ENCODE assay signal across 19 cellular contexts in the genomic region with DNA sequence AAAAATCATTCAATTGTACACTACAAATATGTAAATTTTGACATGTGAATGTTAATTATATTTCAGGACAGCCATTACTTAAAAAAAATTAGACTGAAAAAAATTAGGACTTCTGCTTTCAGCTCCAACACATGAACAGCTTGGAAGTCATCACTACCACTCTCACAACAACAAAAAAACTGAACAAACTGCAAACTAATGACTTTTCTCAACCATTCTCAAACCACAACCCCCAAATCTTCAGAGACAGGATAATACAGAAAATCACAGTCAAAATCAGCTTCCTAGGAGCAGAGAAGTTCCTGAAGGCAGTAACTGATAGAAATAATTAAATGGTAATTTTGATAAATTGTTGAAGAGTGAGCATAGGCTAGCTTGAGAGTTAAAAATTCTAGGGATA.
"Had no signal": no experiment of that assay in that cellular context is flagged by ENCODE, and none has a peak within 500 bp of the region (broad histone marks: within the 10 kb centered on the region; RNA-seq: fewer than 3 reads in every experiment).

No MANE protein-coding gene starts in this region.

- ATAC-seq: effector memory CD8-positive, alpha-beta T cell; left colon; left ventricle myocardium superior; lower lobe of right lung; mucosa of descending colon; natural killer cell treated with Interleukin-12 subunit alpha and Interleukin-12 subunit beta and Interleukin-15 and Interleukin-18, amount 100 ng/mL, for 72 hours; right cardiac atrium; stimulated activated memory B cell treated with anti-CD40 and anti-IgM and Interleukin-4, amounts not matched to agents 10 μg/mL and 1 μg/mL and 100 μg/mL, for 72 hours; stimulated activated naive CD8-positive, alpha-beta T cell treated with anti-CD3 and anti-CD28 coated beads, Interleukin-15, Interleukin-2, amounts not matched to agents 100 U/mL and 50 U/mL, for 24 hours had no signal

- H3K9me3 ChIP-seq: lower lobe of right lung, mucosa of descending colon, prostate gland, sigmoid colon, testis had no signal

- H3K27ac ChIP-seq: lower lobe of right lung, neural progenitor cell, prostate gland, sigmoid colon, spleen, testis, tibial artery had no signal

- DNase-seq: cortex of kidney; effector memory CD8-positive, alpha-beta T cell; hypothalamus; left colon; left ventricle myocardium superior; lower lobe of right lung; mucosa of descending colon; naive B cell; right cardiac atrium; sigmoid colon; spleen; substantia nigra; testis; tibial artery had no signal

- H3K4me3 ChIP-seq: lower lobe of right lung, mucosa of descending colon, neural progenitor cell, prostate gland, sigmoid colon, spleen, testis, tibial artery had no signal

- H3K4me2 ChIP-seq: neural progenitor cell had no signal

- H3K9ac ChIP-seq: neural progenitor cell had no signal

- H3K27me3 ChIP-seq: neural progenitor cell, sigmoid colon, spleen, testis, tibial artery had no signal

- H3K4me1 ChIP-seq: lower lobe of right lung, neural progenitor cell, prostate gland, sigmoid colon, spleen, testis, tibial artery had no signal

- H3K36me3 ChIP-seq: lower lobe of right lung, neural progenitor cell, prostate gland, sigmoid colon, spleen, tibial artery had no signal

- H2AFZ ChIP-seq: neural progenitor cell had no signal
